In genomic region chr16:84842516-84843148, GRCh38 we compare ENCODE assay signal across 10 cellular contexts. TPM values are rescaled to one million over a fixed set of nuclear protein-coding genes. Genes with fewer than 3 reads are reported as not detected.
DNase-seq lines count a peak whose midpoint lies in the region; ATAC-seq and TF ChIP-seq lines count a peak whose summit lies in the region.
"Had no signal": no experiment of that assay in that cellular context is flagged by ENCODE, and none has a peak within 500 bp of the region (broad histone marks: within the 10 kb centered on the region; RNA-seq: fewer than 3 reads in every experiment).

No MANE protein-coding gene starts in this region.

- CTCF ChIA-PET in RWPE1 (lab: Yijun Ruan, JAX): no interaction called here

- H3K18ac ChIP-seq in mesenchymal stem cell (ENCODE audit: low read depth in 1 of 2, low read length in 2 of 2): peak overlapping the region in 1 of 2 experiments; percentile 37

- no peak overlapping the region for H3K4me2 ChIP-seq in mesenchymal stem cell (ENCODE audit: low read length, poor library complexity, severe bottlenecking)

- H3K9ac ChIP-seq in mucosa of rectum (ENCODE audit: low read depth in 1 of 2, low read length in 2 of 2): no peak overlapping the region
- no peak overlapping the region for H3K9ac ChIP-seq in mesenchymal stem cell (ENCODE audit: low read length)

- H4K91ac ChIP-seq in mesenchymal stem cell (ENCODE audit: low read length): no peak overlapping the region

- no peaks in the 10 kb centered on the region for H3K36me3 ChIP-seq in mucosa of rectum (ENCODE audit: control insufficient read depth in 2 of 2, insufficient read depth in 2 of 2, low read length in 2 of 2)
- H3K36me3 ChIP-seq in vagina: peaks cover 0 to 25% of the 10 kb centered on the region in 2 donors
- H3K36me3 ChIP-seq in mesenchymal stem cell (ENCODE audit: control insufficient read depth in 1 of 2, insufficient read depth in 2 of 2, low read depth in 1 of 2, low read length in 2 of 2): no peaks in the 10 kb centered on the region
- H3K36me3 ChIP-seq in tibial nerve: peaks cover 0 to 50% (median 0%) of the 10 kb centered on the region in 3 donors

- H2BK12ac ChIP-seq in mesenchymal stem cell (ENCODE audit: low read length in 2 of 2): no peak overlapping the region

- intact Hi-C loops in Right ventricle myocardium inferior (cut with DNase I): loop anchor here (5.0 kb wide), 1 partner anchor 40 kb away; no protein-coding TSS in a partner anchor
- intact Hi-C loops in left cardiac atrium (cut with DNase I): no loop called here
- intact Hi-C loops in vagina (cut with DNase I): no loop called here

- no peak for TF ChIP-seq POLR2A in vagina (IDR thresholded peaks at IDR 0.05)
- no peak for TF ChIP-seq POLR2A in tibial nerve (IDR thresholded peaks at IDR 0.05)

- no peak overlapping the region for H3K14ac ChIP-seq in mesenchymal stem cell (ENCODE audit: low read length in 2 of 2)

- H3K27me3 ChIP-seq in mucosa of rectum (ENCODE audit: control insufficient read depth in 2 of 2, insufficient read depth in 2 of 2, low read length in 2 of 2) (no peaks in the 10 kb centered on the region), vagina (no peaks in the 10 kb centered on the region), mesenchymal stem cell (ENCODE audit: control insufficient read depth in 1 of 2, insufficient read depth in 1 of 2, low read length in 2 of 2) (no peaks in the 10 kb centered on the region), tibial nerve (no peaks in the 10 kb centered on the region)

- no peak overlapping the region for H3K23ac ChIP-seq in mesenchymal stem cell (ENCODE audit: low read length in 2 of 2)

- WGBS in mesenchymal stem cell: 66% methylated on average over 18 of the region's 18 CpGs
- WGBS in tibial nerve, 2 donors: 75 to 77% methylated on average over 18 of the region's 18 CpGs

- H3K9me3 ChIP-seq in mucosa of rectum (ENCODE audit: control insufficient read depth in 2 of 2, low read length in 2 of 2) (no peaks in the 10 kb centered on the region), vagina (no peaks in the 10 kb centered on the region), mesenchymal stem cell (ENCODE audit: control insufficient read depth, low read length) (no peaks in the 10 kb centered on the region), tibial nerve (no peaks in the 10 kb centered on the region)

- H2BK5ac ChIP-seq in mesenchymal stem cell (ENCODE audit: low read depth, low read length, poor library complexity, severe bottlenecking): no peak overlapping the region

- TF ChIP-seq EP300 in tibial nerve (IDR thresholded peaks at IDR 0.05): peak in 1 of 2 donors; percentile 26

- DNase-seq in Right ventricle myocardium inferior (ENCODE audit: missing footprints): no peak
- no peak for DNase-seq in left cardiac atrium
- DNase-seq in RWPE1 (ENCODE audit: low spot score): no peak
- DNase-seq in vagina (ENCODE audit: extremely low spot score in 2 of 2): no peak
- DNase-seq in mesenchymal stem cell: no peak
- DNase-seq in tibial nerve (ENCODE audit: low spot score in 2 of 2): no peak
- DNase-seq: activated gamma-delta T cell, naive B cell had no signal

- H3K4me3 ChIP-seq in mucosa of rectum (ENCODE audit: low read length in 2 of 2): peak overlapping the region in 1 of 2 donors; percentile 17
- no peak overlapping the region for H3K4me3 ChIP-seq in vagina
- H3K4me3 ChIP-seq in mesenchymal stem cell (ENCODE audit: insufficient read depth in 1 of 2, low read depth in 1 of 2, low read length in 2 of 2): no peak overlapping the region
- no peak overlapping the region for H3K4me3 ChIP-seq in tibial nerve

- H2BK15ac ChIP-seq in mesenchymal stem cell (ENCODE audit: low read depth, poor library complexity, severe bottlenecking): no peak overlapping the region

- POLR2A ChIA-PET in RWPE1 (lab: Yijun Ruan, JAX; ENCODE audit: low non-redundant PET): no interaction called here

- peaks cover 4 to 5% of the 10 kb centered on the region in 2 donors for H3K4me1 ChIP-seq in mucosa of rectum (ENCODE audit: control insufficient read depth in 2 of 2, insufficient read depth in 2 of 2, low read length in 2 of 2)
- H3K4me1 ChIP-seq in vagina: peaks cover 47% of the 10 kb centered on the region
- H3K4me1 ChIP-seq in mesenchymal stem cell (ENCODE audit: control insufficient read depth, insufficient read depth, low read depth, low read length): peaks cover 37% of the 10 kb centered on the region
- H3K4me1 ChIP-seq in tibial nerve: peaks cover 0 to 49% (median 3%) of the 10 kb centered on the region in 4 donors

- H3K27ac ChIP-seq in RWPE1 (peak overlapping the region; percentile 60), mucosa of rectum (ENCODE audit: low read depth in 2 of 2, low read length in 2 of 2) (peak overlapping the region; percentile 16 to 34), vagina (peak overlapping the region; percentile 95), mesenchymal stem cell (ENCODE audit: low read length, poor library complexity, severe bottlenecking) (no peak overlapping the region), tibial nerve (peak overlapping the region in 1 of 4 donors; percentile 63)

- no peak overlapping the region for H2BK120ac ChIP-seq in mesenchymal stem cell (ENCODE audit: low read depth, low read length)

- no peak overlapping the region for H2AFZ ChIP-seq in mesenchymal stem cell (ENCODE audit: low read depth, low read length)

- H4K8ac ChIP-seq in mesenchymal stem cell (ENCODE audit: low read length): no peak overlapping the region

- no peaks in the 10 kb centered on the region for H3K79me1 ChIP-seq in mesenchymal stem cell (replicated peaks; ENCODE audit: low read length, poor library complexity, severe bottlenecking)

- H2AK5ac ChIP-seq in mesenchymal stem cell (ENCODE audit: low read length, severe bottlenecking): no peak overlapping the region

- ATAC-seq in Right ventricle myocardium inferior (peak; percentile 13), left cardiac atrium (no peak), HG03521 (IDR thresholded peaks at IDR 0.05; ENCODE audit: unreplicated experiment) (no peak)

- TF ChIP-seq CTCF in RWPE1 (conservative IDR thresholded peaks at IDR 0.05; ENCODE audit: low read depth) (no peak), vagina (IDR thresholded peaks at IDR 0.05) (no peak), tibial nerve (IDR thresholded peaks at IDR 0.05) (no peak)

- no peak overlapping the region for H3K4ac ChIP-seq in mesenchymal stem cell (ENCODE audit: low read depth in 1 of 2, low read length in 2 of 2)

RNA-seq across cellular contexts. Expression of gene CRISPLD2, which starts 22.8 kb away (rescaled TPM):
- 38.1 TPM for total RNA-seq in Right ventricle myocardium inferior
- total RNA-seq in left cardiac atrium: 10 to 100 TPM; 36.1 to 58.3 TPM
- 320 TPM for total RNA-seq in vagina
- 92.2 TPM for polyA plus RNA-seq in mesenchymal stem cell (2013, experiment 1 of 2)
- polyA plus RNA-seq in mesenchymal stem cell (2013, experiment 2 of 2): 91.8 TPM
- total RNA-seq in tibial nerve: 100 to 1,000 TPM; 136 to 232 (median 207) TPM
